ENCODE assay signal across 8 cellular contexts in genomic region chr10:50367732-50368131, GRCh38.
A peak's percentile ranks its signal among the peaks of the same experiment; 100 is the strongest.
DNase-seq lines count a peak whose midpoint lies in the region; ATAC-seq, FAIRE-seq and TF ChIP-seq lines count a peak whose summit lies in the region.

No MANE protein-coding gene starts in this region.

- H3K27me3 ChIP-seq in HL-60 (ENCODE audit: insufficient read depth, poor library complexity, severe bottlenecking) (no peaks in the 10 kb centered on the region), K562 (ENCODE audit: control insufficient read depth in 2 of 2, insufficient read depth in 2 of 2, low read length in 2 of 2) (no peaks in the 10 kb centered on the region), mesenchymal stem cell (ENCODE audit: control insufficient read depth in 1 of 2, insufficient read depth in 1 of 2, low read length in 2 of 2) (no peaks in the 10 kb centered on the region)

- H2BK120ac ChIP-seq in mesenchymal stem cell (ENCODE audit: low read depth, low read length), result no peak overlapping the region

- no peak for TF ChIP-seq POLR2A in K562 (conservative IDR thresholded peaks at IDR 0.05)

- H4K8ac ChIP-seq in mesenchymal stem cell (ENCODE audit: low read length), result no peak overlapping the region

- CTCF ChIA-PET in K562 (lab: Yijun Ruan, JAX; ENCODE audit: low intra/inter-chr PET ratio), result interaction anchor here (1.5 kb wide), 1 partner anchor 54 kb away, joined by 5 read pairs; no protein-coding TSS in a partner anchor

- H3K4ac ChIP-seq in mesenchymal stem cell (ENCODE audit: low read depth in 1 of 2, low read length in 2 of 2), result no peak overlapping the region

- H3K27ac ChIP-seq in HL-60 (replicated peaks) (no peak overlapping the region), K562 (ENCODE audit: extremely low read depth, low read depth, low read length) (no peak overlapping the region), mesenchymal stem cell (ENCODE audit: low read length, poor library complexity, severe bottlenecking) (no peak overlapping the region)

- POLR2A ChIA-PET in K562 (lab: Yijun Ruan, JAX), result interaction anchor here (0.7 to 1.7 kb wide), 4 partner anchors 15 to 93 kb away, joined by 3 to 4 read pairs (median 3); no protein-coding TSS in a partner anchor

- intact Hi-C loops in K562 (cut with micrococcal nuclease), result loop anchor here (2.0 kb wide), 1 partner anchor 53 kb away; no protein-coding TSS in a partner anchor

- no peak for TF ChIP-seq EP300 in K562 (IDR thresholded peaks at IDR 0.05; ENCODE audit: low read length)

- no peak overlapping the region for H2BK15ac ChIP-seq in mesenchymal stem cell (ENCODE audit: low read depth, poor library complexity, severe bottlenecking)

- H3K23ac ChIP-seq in mesenchymal stem cell (ENCODE audit: low read length in 2 of 2), result no peak overlapping the region

- H3K79me1 ChIP-seq in mesenchymal stem cell (replicated peaks; ENCODE audit: low read length, poor library complexity, severe bottlenecking), result peaks cover 6% of the 10 kb centered on the region

- peaks cover 7% of the 10 kb centered on the region; the same call in 1 of the 2 replicates for H4K20me1 ChIP-seq in K562 (replicated peaks; ENCODE audit: control insufficient read depth, insufficient read depth, low read length)

- H3K4me3 ChIP-seq in HL-60 (replicated peaks; ENCODE audit: insufficient read depth, low read length), result no peak overlapping the region
- H3K4me3 ChIP-seq in K562, result no peak overlapping the region
- H3K4me3 ChIP-seq in mesenchymal stem cell (ENCODE audit: insufficient read depth in 1 of 2, low read depth in 1 of 2, low read length in 2 of 2), result no peak overlapping the region

- H3K9me1 ChIP-seq in K562 (ENCODE audit: control insufficient read depth, insufficient read depth, low read length), result no peaks in the 10 kb centered on the region

- peak; percentile 58 to 75 for TF ChIP-seq RAD21 in K562 (CRISPR knock-in tag; conservative IDR thresholded peaks at IDR 0.05 in 1 of 2, IDR thresholded peaks at IDR 0.05 in 1 of 2)

- no TSS peak for BruUV-seq in K562 (replicated peaks; lab: Mats Ljungman, UMichigan)

- H2AFZ ChIP-seq in K562 (ENCODE audit: low read depth, low read length) (0 out of 2 replicates have a peak overlapping the region, but pooled peaks have one; percentile 21), mesenchymal stem cell (ENCODE audit: low read depth, low read length) (no peak overlapping the region)

- H3K36me3 ChIP-seq in K562 (ENCODE audit: control insufficient read depth, insufficient read depth, low read length), result peaks cover 47% of the 10 kb centered on the region
- H3K36me3 ChIP-seq in mesenchymal stem cell (ENCODE audit: control insufficient read depth in 1 of 2, insufficient read depth in 2 of 2, low read depth in 1 of 2, low read length in 2 of 2), result no peaks in the 10 kb centered on the region

- H3K4me1 ChIP-seq in K562 (replicated peaks in 1 of 2; ENCODE audit: control insufficient read depth in 2 of 2, insufficient read depth in 2 of 2, low read length in 2 of 2), result peaks cover 4 to 28% of the 10 kb centered on the region in 2 experiments; a peak in 4 of 5 replicates
- no peaks in the 10 kb centered on the region for H3K4me1 ChIP-seq in mesenchymal stem cell (ENCODE audit: control insufficient read depth, insufficient read depth, low read depth, low read length)

- H3K9me3 ChIP-seq in K562 (replicated peaks; ENCODE audit: control insufficient read depth, insufficient read depth, low read depth, low read length) (no peaks in the 10 kb centered on the region; the same call in 1 of the 2 replicates), mesenchymal stem cell (ENCODE audit: control insufficient read depth, low read length) (no peaks in the 10 kb centered on the region)

- H3K14ac ChIP-seq in mesenchymal stem cell (ENCODE audit: low read length in 2 of 2), result no peak overlapping the region

- H2BK12ac ChIP-seq in mesenchymal stem cell (ENCODE audit: low read length in 2 of 2), result no peak overlapping the region

- peaks cover 91% of the 10 kb centered on the region for H3K79me2 ChIP-seq in K562 (ENCODE audit: control insufficient read depth, insufficient read depth, low read length)

- H3K9ac ChIP-seq in K562 (ENCODE audit: insufficient read depth in 1 of 2, low read depth in 2 of 2, low read length in 2 of 2) (no peak overlapping the region), mesenchymal stem cell (ENCODE audit: low read length) (no peak overlapping the region)

- in situ Hi-C loops in K562 (cut with MboI), result loop anchor here (10.0 kb wide), 1 partner anchor 233 kb away; no protein-coding TSS in a partner anchor

- FAIRE-seq in D721Med (lab: Jason Lieb, UNC) (no peak), K562 (lab: Jason Lieb, UNC) (peak; percentile 54)

- DNase-seq in D721Med (ENCODE audit: insufficient read length, low spot score) (no peak), HL-60 (ENCODE audit: low read depth in 1 of 2, low spot score in 1 of 2) (peak in 1 of 2 experiments; percentile 16), K562 (ENCODE audit: extremely low read depth in 1 of 4, low spot score in 3 of 4) (peak; percentile 51 to 69 (median 58)), mesenchymal stem cell (peak; percentile 42)
- DNase-seq in stimulated activated CD4-positive, alpha-beta T cell treated with anti-CD3 and anti-CD28 coated beads, Interleukin-12 subunit alpha, Interleukin-12 subunit beta, amount 100 ng/mL, for 4 hours, result no peak
- no peak for DNase-seq in NK-92 treated with Interleukin-12 subunit alpha and Interleukin-12 subunit beta, amount 100 ng/mL, for 24 hours (lab: John Stamatoyannopoulos, UW)

- H4K91ac ChIP-seq in mesenchymal stem cell (ENCODE audit: low read length), result no peak overlapping the region

- H3K18ac ChIP-seq in mesenchymal stem cell (ENCODE audit: low read depth in 1 of 2, low read length in 2 of 2), result no peak overlapping the region

- 18% methylated on average over 1 of the region's 1 CpG for WGBS in K562 (ENCODE audit: insufficient coverage, low coverage, missing lambda C conversion rate)
- 50% methylated on average over 1 of the region's 1 CpG for WGBS in mesenchymal stem cell

- ATAC-seq in K562, result peak; percentile 75
- ATAC-seq in GM19023 (IDR thresholded peaks at IDR 0.05; ENCODE audit: unreplicated experiment), result no peak
- ATAC-seq in GM18511 (IDR thresholded peaks at IDR 0.05; ENCODE audit: unreplicated experiment), result no peak

- H3K4me2 ChIP-seq in K562 (ENCODE audit: insufficient read depth, low read length) (no peak overlapping the region), mesenchymal stem cell (ENCODE audit: low read length, poor library complexity, severe bottlenecking) (no peak overlapping the region)

- TF ChIP-seq CTCF in D721Med (IDR thresholded peaks at IDR 0.05; ENCODE audit: insufficient read depth, missing control alignments) (peak; percentile 38), HL-60 (IDR thresholded peaks at IDR 0.05; ENCODE audit: insufficient read depth, low read length) (peak; percentile 1), K562 (IDR thresholded peaks at IDR 0.05 in 2 of 3, conservative IDR thresholded peaks at IDR 0.05 in 1 of 3; ENCODE audit: insufficient read depth in 2 of 3, low read depth in 1 of 3, low read length in 3 of 3) (peak; percentile 44 to 64 (median 61); a peak in 5 of 6 replicates)

- H2BK5ac ChIP-seq in mesenchymal stem cell (ENCODE audit: low read depth, low read length, poor library complexity, severe bottlenecking), result no peak overlapping the region

- no peak overlapping the region for H2AK5ac ChIP-seq in mesenchymal stem cell (ENCODE audit: low read length, severe bottlenecking)

TF ChIP-seq in K562, 482 proteins besides CTCF, POLR2A, EP300 and RAD21 (continues in another document):
- no peak for TF ChIP-seq XRCC5 (IDR thresholded peaks at IDR 0.05; ENCODE audit: low read depth, low read length)

Comparison
In these comparisons a context has a peak if more than half of its experiments do, and no peak if none do; other contexts are left out.
1. DNase-seq: peak in K562 (4 of 4) and mesenchymal stem cell (single experiment); none in D721Med (single experiment), stimulated activated CD4-positive, alpha-beta T cell treated with anti-CD3 and anti-CD28 coated beads, Interleukin-12 subunit alpha, Interleukin-12 subunit beta, amount 100 ng/mL, for 4 hours (single experiment) and NK-92 treated with Interleukin-12 subunit alpha and Interleukin-12 subunit beta, amount 100 ng/mL, for 24 hours (single experiment).
2. CTCF ChIP-seq: peak in every context shown above with its lines; median percentile 61 in K562; 38 in D721Med; 1 in HL-60.